10 cellular contexts compared by ENCODE assay signal in genomic region chr17:14672830-14673229, GRCh38.
DNase-seq lines count a peak whose midpoint lies in the region; ATAC-seq and TF ChIP-seq lines count a peak whose summit lies in the region.
"Had no signal": no experiment of that assay in that cellular context is flagged by ENCODE, and none has a peak within 500 bp of the region (broad histone marks: within the 10 kb centered on the region; RNA-seq: fewer than 3 reads in every experiment).

No MANE protein-coding gene starts in this region.

- no peak overlapping the region for H3K4me3 ChIP-seq in neural progenitor cell

- no peaks in the 10 kb centered on the region for H3K4me1 Mint-ChIP-seq in neural progenitor cell
- H3K4me1 Mint-ChIP-seq: nephron had no signal

- no peaks in the 10 kb centered on the region for H3F3A ChIP-seq in neural progenitor cell (ENCODE audit: low read depth)

- TF ChIP-seq CTCF in neural progenitor cell (IDR thresholded peaks at IDR 0.05) = no peak

- H4K20me1 ChIP-seq in neural progenitor cell (ENCODE audit: low read depth) = no peaks in the 10 kb centered on the region

- no peaks in the 10 kb centered on the region for H3K9me3 ChIP-seq in neural progenitor cell (ENCODE audit: low read depth)

- H3K36me3 Mint-ChIP-seq in neural progenitor cell = no peaks in the 10 kb centered on the region

- ATAC-seq in HG03469 (IDR thresholded peaks at IDR 0.05; ENCODE audit: unreplicated experiment) = no peak

- H3K36me3 ChIP-seq in neural progenitor cell = no peaks in the 10 kb centered on the region

- H3K9ac ChIP-seq in neural progenitor cell = no peak overlapping the region

- H2AFZ ChIP-seq in neural progenitor cell (replicated peaks) = no peak overlapping the region

- no peaks in the 10 kb centered on the region for H3K79me2 ChIP-seq in neural progenitor cell (ENCODE audit: low read depth)

- no peak overlapping the region for H3K4me3 Mint-ChIP-seq in neural progenitor cell
- H3K4me3 Mint-ChIP-seq: nephron had no signal

- H3K27me3 ChIP-seq in neural progenitor cell = no peaks in the 10 kb centered on the region

- DNase-seq in ELR (ENCODE audit: low read depth) = peak; percentile 29
- peak; percentile 80 for DNase-seq in NOMO-1 treated with DMSO at 0.1 percent for 48 hours (lab: John Stamatoyannopoulos, UW; ENCODE audit: unreplicated experiment)
- DNase-seq in epidermal melanocyte (ENCODE audit: insufficient read length, low spot score) = peak; percentile 32
- peak; percentile 49 for DNase-seq in neural progenitor cell (ENCODE audit: low spot score)
- DNase-seq in superior temporal gyrus (ENCODE audit: extremely low spot score) = no peak
- no peak for DNase-seq in DMS79 (lab: John Stamatoyannopoulos, UW)
- DNase-seq in stimulated activated CD4-positive, alpha-beta T cell treated with anti-CD3 and anti-CD28 coated beads, Interleukin-1b, Interleukin-23, amount 100 ng/mL, for 48 hours = no peak
- DNase-seq: cortex of kidney had no signal

- H3K27ac Mint-ChIP-seq in neural progenitor cell = no peak overlapping the region
- H3K27ac Mint-ChIP-seq: nephron had no signal

- no peak overlapping the region for H3K27ac ChIP-seq in neural progenitor cell

- peaks cover 8% of the 10 kb centered on the region for H3K9me3 Mint-ChIP-seq in neural progenitor cell

- H3K4me2 ChIP-seq in neural progenitor cell = no peak overlapping the region

- H3K27me3 Mint-ChIP-seq in neural progenitor cell (ENCODE audit: insufficient read depth, low read depth) = peaks cover 1% of the 10 kb centered on the region

- peaks cover 14% of the 10 kb centered on the region for H3K4me1 ChIP-seq in neural progenitor cell

Comparison
In these comparisons a context has a peak if more than half of its experiments do, and no peak if none do; other contexts are left out.
1. DNase-seq: peak in ELR (single experiment), NOMO-1 treated with DMSO at 0.1 percent for 48 hours (single experiment), epidermal melanocyte (single experiment) and neural progenitor cell (single experiment); none in superior temporal gyrus (single experiment), DMS79 (single experiment) and stimulated activated CD4-positive, alpha-beta T cell treated with anti-CD3 and anti-CD28 coated beads, Interleukin-1b, Interleukin-23, amount 100 ng/mL, for 48 hours (single experiment).